ENCODE assay signal across 12 cellular contexts in the genomic region with DNA sequence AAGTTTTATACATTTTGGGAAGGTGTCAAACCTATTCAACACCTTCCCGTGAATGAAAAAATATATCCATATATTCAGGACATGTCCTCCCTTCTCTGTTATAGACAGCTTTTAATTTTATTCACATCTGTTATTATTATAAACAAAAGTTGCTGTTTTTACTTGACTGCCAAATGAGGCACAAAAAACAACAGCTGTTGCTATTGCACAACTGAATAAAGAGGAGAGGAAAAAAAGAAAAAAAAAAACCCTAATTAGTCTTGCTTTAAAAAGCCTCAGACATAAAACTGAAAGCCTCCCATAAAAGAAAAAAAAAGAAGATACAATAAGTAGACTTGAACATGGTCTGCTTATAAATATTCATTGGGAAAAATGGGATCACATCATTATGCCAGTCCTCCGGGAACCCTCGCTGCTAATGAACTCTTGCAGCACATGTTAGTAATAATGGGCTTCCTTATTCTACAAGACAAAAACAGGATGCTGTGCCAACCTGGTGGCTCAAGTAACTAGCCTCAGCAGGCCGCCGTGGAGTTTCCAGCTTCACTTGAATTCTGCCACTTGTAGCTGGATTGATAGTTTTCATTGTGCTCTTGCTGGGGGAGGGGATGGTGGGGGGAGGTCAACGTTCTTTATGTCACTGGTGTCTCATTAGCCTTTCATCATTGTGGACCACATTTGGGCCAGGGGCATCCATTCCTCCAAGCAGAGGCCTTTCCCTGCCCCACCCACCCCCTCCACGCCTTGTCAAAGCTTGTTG.
DNase-seq lines count a peak whose midpoint lies in the region; ATAC-seq and TF ChIP-seq lines count a peak whose summit lies in the region.
"Had no signal": no experiment of that assay in that cellular context is flagged by ENCODE, and none has a peak within 500 bp of the region (broad histone marks: within the 10 kb centered on the region; RNA-seq: fewer than 3 reads in every experiment).

No MANE protein-coding gene starts in this region.

- peaks cover 40% of the 10 kb centered on the region for H3K4me1 ChIP-seq in adipocyte (ENCODE audit: control insufficient read depth, insufficient read depth, low read length)
- H3K4me1 ChIP-seq in stomach, result peaks cover 0 to 23% (median 4%) of the 10 kb centered on the region in 4 donors

- peak overlapping the region in 3 of 5 donors; percentile 30 to 39 (median 30) for H3K27ac ChIP-seq in stomach

- ATAC-seq in left ventricle myocardium superior (peak; percentile 56), HG03045 (IDR thresholded peaks at IDR 0.05; ENCODE audit: unreplicated experiment) (no peak), HG03175 (IDR thresholded peaks at IDR 0.05; ENCODE audit: unreplicated experiment) (no peak)
- ATAC-seq: esophagus mucosa had no signal

- H3K9me3 Mint-ChIP-seq in mesothelial cell of epicardium, result no peaks in the 10 kb centered on the region

- H3K27me3 ChIP-seq in adipocyte (replicated peaks; ENCODE audit: control insufficient read depth, insufficient read depth, low read length) (no peaks in the 10 kb centered on the region), stomach (no peaks in the 10 kb centered on the region)

- intact Hi-C loops in left ventricle myocardium superior (cut with micrococcal nuclease) (no loop called here), stomach (cut with DNase I; ENCODE audit: low total_unique reads) (no loop called here)

- DNase-seq in LHCN-M2 (ENCODE audit: low read depth), result peak; percentile 86
- DNase-seq in adipocyte (ENCODE audit: low read depth), result peak; percentile 74
- peak; percentile 32 for DNase-seq in left ventricle myocardium superior
- DNase-seq in stomach, result no peak
- DNase-seq in mesothelial cell of epicardium (ENCODE audit: low spot score in 2 of 2, unreplicated experiment in 2 of 2), result no peak
- DNase-seq in NCI-H226, result no peak
- DNase-seq: amniotic stem cell, NCI-H1048 had no signal

- WGBS in stomach, 5 donors, result 57 to 69% (median 62%) methylated on average over 7 of the region's 7 CpGs

- H3K27me3 Mint-ChIP-seq in mesothelial cell of epicardium (ENCODE audit: low read depth), result peaks cover 6% of the 10 kb centered on the region

- H3K4me1 Mint-ChIP-seq in mesothelial cell of epicardium, result peaks cover 7% of the 10 kb centered on the region

- H3K4me3 ChIP-seq in adipocyte (ENCODE audit: low read length) (no peak overlapping the region), stomach (no peak overlapping the region)
- H3K4me3 ChIP-seq: lung had no signal

- no peaks in the 10 kb centered on the region for H3K9me3 ChIP-seq in adipocyte (ENCODE audit: control insufficient read depth, low read length)
- H3K9me3 ChIP-seq in stomach, result no peaks in the 10 kb centered on the region

- TF ChIP-seq CTCF in stomach (IDR thresholded peaks at IDR 0.05) (no peak), mesothelial cell of epicardium (IDR thresholded peaks at IDR 0.05; ENCODE audit: unreplicated experiment) (no peak)

- H3K36me3 ChIP-seq in adipocyte (ENCODE audit: control insufficient read depth, insufficient read depth, low read length, severe bottlenecking) (peaks cover 52% of the 10 kb centered on the region), stomach (peaks cover 0 to 41% (median 11%) of the 10 kb centered on the region in 4 donors)

- H3K27ac Mint-ChIP-seq in mesothelial cell of epicardium, result no peak overlapping the region

- TF ChIP-seq POLR2A in stomach (IDR thresholded peaks at IDR 0.05), result no peak

- TF ChIP-seq EP300 in stomach (IDR thresholded peaks at IDR 0.05), result no peak

- H3K36me3 Mint-ChIP-seq in mesothelial cell of epicardium, result no peaks in the 10 kb centered on the region

- H3K4me3 Mint-ChIP-seq in mesothelial cell of epicardium, result no peak overlapping the region

- peak overlapping the region; percentile 39 for H3K9ac ChIP-seq in adipocyte (ENCODE audit: low read length)

Comparison
In these comparisons a context has a peak if more than half of its experiments do, and no peak if none do; other contexts are left out.
1. DNase-seq: peak in LHCN-M2 (single experiment), adipocyte (single experiment) and left ventricle myocardium superior (single experiment); none in stomach (single experiment), mesothelial cell of epicardium (0 of 2) and NCI-H226 (single experiment).